8 cellular contexts compared by ENCODE assay signal in genomic region chr7:116582806-116583444, GRCh38. TPM values are rescaled to one million over a fixed set of nuclear protein-coding genes. Genes with fewer than 3 reads are reported as not detected.
A peak's percentile ranks its signal among the peaks of the same experiment; 100 is the strongest.
DNase-seq lines count a peak whose midpoint lies in the region; ATAC-seq, FAIRE-seq and TF ChIP-seq lines count a peak whose summit lies in the region.

No MANE protein-coding gene starts in this region.

- POLR2A ChIA-PET in H1 (lab: Charles Lee; ENCODE audit: partially characterized antibody): no interaction called here

- no peaks in the 10 kb centered on the region for H3K36me3 ChIP-seq in H1 (ENCODE audit: control insufficient read depth in 2 of 4, insufficient read depth in 4 of 4, low read length in 3 of 4)
- H3K36me3 ChIP-seq in smooth muscle cell (ENCODE audit: low read depth): no peaks in the 10 kb centered on the region
- H3K36me3 ChIP-seq in adrenal gland (replicated peaks in 1 of 2): no peaks in the 10 kb centered on the region

- no peak overlapping the region for H3K14ac ChIP-seq in H1 (ENCODE audit: insufficient read length)

- no peak overlapping the region for H3K4ac ChIP-seq in H1 (replicated peaks; ENCODE audit: insufficient read length, low read depth, low read length)

- H3K9me3 ChIP-seq in H1 (ENCODE audit: insufficient read depth in 2 of 2, low read depth in 1 of 2, low read length in 1 of 2) (no peaks in the 10 kb centered on the region), smooth muscle cell (replicated peaks; ENCODE audit: low read depth) (peaks cover 3% of the 10 kb centered on the region), adrenal gland (replicated peaks in 1 of 3) (no peaks in the 10 kb centered on the region)

- H3K9ac ChIP-seq in H1 (replicated peaks in 1 of 4; ENCODE audit: extremely low read depth in 1 of 4, low read depth in 3 of 4, low read length in 3 of 4): no peak overlapping the region
- H3K9ac ChIP-seq in smooth muscle cell (ENCODE audit: low read depth): peak overlapping the region; percentile 34

- H3K23ac ChIP-seq in H1 (ENCODE audit: insufficient read length): no peak overlapping the region

- no peaks in the 10 kb centered on the region for H4K20me1 ChIP-seq in H1 (replicated peaks in 1 of 2; ENCODE audit: control insufficient read depth in 1 of 2, insufficient read depth in 2 of 2, low read length in 2 of 2)
- no peaks in the 10 kb centered on the region for H4K20me1 ChIP-seq in smooth muscle cell (ENCODE audit: low read depth)

- no peak overlapping the region for H2BK20ac ChIP-seq in H1 (ENCODE audit: low read length)

- H4K8ac ChIP-seq in H1 (ENCODE audit: extremely low read depth, insufficient read depth, low read length): no peak overlapping the region

- no peak overlapping the region for H3K18ac ChIP-seq in H1 (ENCODE audit: extremely low read depth, low read length)

- H3K27me3 ChIP-seq in H1 (replicated peaks in 1 of 4; ENCODE audit: control insufficient read depth in 3 of 4, extremely low read depth in 1 of 4, insufficient read depth in 3 of 4, low read length in 3 of 4) (no peaks in the 10 kb centered on the region), smooth muscle cell (ENCODE audit: low read depth) (no peaks in the 10 kb centered on the region), adrenal gland (no peaks in the 10 kb centered on the region)

- no peaks in the 10 kb centered on the region for H3K23me2 ChIP-seq in H1 (ENCODE audit: low read depth, low read length)

- H4K91ac ChIP-seq in H1 (replicated peaks; ENCODE audit: insufficient read length, low read length): no peak overlapping the region

- no peak for TF ChIP-seq CTCF in H1 (IDR thresholded peaks at IDR 0.05; ENCODE audit: control extremely low read depth in 1 of 3, insufficient read depth in 1 of 3, low read depth in 1 of 3, low read length in 3 of 3)
- no peak for TF ChIP-seq CTCF in smooth muscle cell (IDR thresholded peaks at IDR 0.05; ENCODE audit: borderline replicate concordance, insufficient read depth, poor library complexity, severe bottlenecking)
- no peak for TF ChIP-seq CTCF in adrenal gland (IDR thresholded peaks at IDR 0.05)

- H3K27ac ChIP-seq in H1 (ENCODE audit: low read depth, low read length) (no peak overlapping the region), smooth muscle cell (ENCODE audit: low read depth) (peak overlapping the region; percentile 87), adrenal gland (no peak overlapping the region)

- TF ChIP-seq EP300 in H1 (IDR thresholded peaks at IDR 0.05; ENCODE audit: borderline replicate concordance in 1 of 2, low read depth in 2 of 2, low read length in 2 of 2): no peak

- H3K79me2 ChIP-seq in H1 (ENCODE audit: control insufficient read depth in 1 of 2, insufficient read depth in 2 of 2, low read length in 2 of 2): no peaks in the 10 kb centered on the region
- H3K79me2 ChIP-seq in smooth muscle cell (ENCODE audit: low read depth): no peaks in the 10 kb centered on the region

- no peak overlapping the region for H3K56ac ChIP-seq in H1 (replicated peaks; ENCODE audit: insufficient read length, low read depth, low read length)

- ATAC-seq in HG03378 (IDR thresholded peaks at IDR 0.05; ENCODE audit: unreplicated experiment) (peak; percentile 37), GM18858 (IDR thresholded peaks at IDR 0.05; ENCODE audit: unreplicated experiment) (no peak)

- no peak overlapping the region for H2BK5ac ChIP-seq in H1 (ENCODE audit: low read depth, low read length)

- H3K4me1 ChIP-seq in H1 (replicated peaks in 1 of 4; ENCODE audit: control insufficient read depth in 3 of 4, insufficient read depth in 4 of 4, low read length in 3 of 4) (no peaks in the 10 kb centered on the region), smooth muscle cell (ENCODE audit: low read depth) (peaks cover 4% of the 10 kb centered on the region), adrenal gland (replicated peaks in 1 of 2) (no peaks in the 10 kb centered on the region)

- H3K4me3 ChIP-seq in H1 (ENCODE audit: extremely low read depth in 1 of 4, insufficient read depth in 2 of 4, low read depth in 3 of 4, low read length in 4 of 4) (no peak overlapping the region), smooth muscle cell (no peak overlapping the region), adrenal gland (no peak overlapping the region)

- H2BK120ac ChIP-seq in H1 (replicated peaks; ENCODE audit: low read depth, low read length): no peak overlapping the region

- no peak overlapping the region for H2AK5ac ChIP-seq in H1 (ENCODE audit: low read depth, low read length)

- H2BK15ac ChIP-seq in H1 (ENCODE audit: low read length): no peak overlapping the region

- WGBS in H1 (ENCODE audit: extremely low coverage in 1 of 2, insufficient coverage in 1 of 2, insufficient read length in 1 of 2, insufficient replicate concordance in 2 of 2, low coverage in 1 of 2, low lambda C conversion rate in 2 of 2, missing lambda C conversion rate in 1 of 2), 2 experiments: 93% methylated on average over 5 of the region's 5 CpGs; no CpG with 5 or more reads in 1 of the 2 experiments
- 19% methylated on average over 5 of the region's 5 CpGs for WGBS in smooth muscle cell (ENCODE audit: low lambda C conversion rate)
- WGBS in adrenal gland, 4 donors: 63 to 74% (median 68%) methylated on average over 5 of the region's 5 CpGs

- no peak for DNase-seq in GM19239 (ENCODE audit: insufficient read length, low spot score)
- DNase-seq in H1 (ENCODE audit: low read depth in 1 of 2, low spot score in 2 of 2): no peak
- no peak for DNase-seq in smooth muscle cell (lab: John Stamatoyannopoulos, UW; ENCODE audit: unreplicated experiment)
- no peak for DNase-seq in HK-2 (ENCODE audit: unreplicated experiment)
- DNase-seq in kidney tubule cell (ENCODE audit: low spot score): no peak
- no peak for DNase-seq in adrenal gland

- no peak overlapping the region for H2BK12ac ChIP-seq in H1 (ENCODE audit: low read depth, low read length)

- CTCF ChIA-PET in H1 (lab: Charles Lee; ENCODE audit: partially characterized antibody): interaction anchor here (0.9 to 3.0 kb wide), 14 partner anchors 10 to 403 kb away, joined by 3 to 30 read pairs (median 4); no protein-coding TSS in a partner anchor

- H4K5ac ChIP-seq in H1 (ENCODE audit: insufficient read length, low read depth, low read length): no peak overlapping the region

- H3K79me1 ChIP-seq in H1 (ENCODE audit: low read depth, low read length): no peaks in the 10 kb centered on the region

- TF ChIP-seq POLR2A in H1 (IDR thresholded peaks at IDR 0.05; ENCODE audit: control extremely low read depth in 1 of 2, low read depth in 2 of 2, low read length in 2 of 2) (no peak), adrenal gland (IDR thresholded peaks at IDR 0.05) (no peak)

- intact Hi-C loops in adrenal gland (cut with DNase I): no loop called here

- FAIRE-seq in GM19239 (lab: Jason Lieb, UNC) (peak; percentile 33), H1 (lab: Jason Lieb, UNC) (no peak)

- peaks cover 5% of the 10 kb centered on the region for H3F3A ChIP-seq in smooth muscle cell (ENCODE audit: low read depth)

- H2AFZ ChIP-seq in H1 (ENCODE audit: low read length) (peak overlapping the region; percentile 13; the same call in 1 of the 2 replicates), smooth muscle cell (ENCODE audit: low read depth) (peak overlapping the region; percentile 41)

- H3K4me2 ChIP-seq in H1 (ENCODE audit: insufficient read depth in 1 of 2, low read depth in 2 of 2, low read length in 2 of 2): no peak overlapping the region
- H3K4me2 ChIP-seq in smooth muscle cell: peak overlapping the region; percentile 12

- TF ChIP-seq RAD21 in H1 (IDR thresholded peaks at IDR 0.05 in 1 of 2, conservative IDR thresholded peaks at IDR 0.05 in 1 of 2; ENCODE audit: low read depth in 2 of 2, low read length in 2 of 2): no peak

TF ChIP-seq in H1, 55 proteins besides CTCF, POLR2A, EP300 and RAD21:
- TF ChIP-seq FOSL1 (IDR thresholded peaks at IDR 0.05; ENCODE audit: insufficient read depth, low read depth, low read length) (no peak), CTBP2 (IDR thresholded peaks at IDR 0.05; ENCODE audit: borderline replicate concordance, insufficient read depth, insufficient read length, low read length) (no peak), SIX5 (IDR thresholded peaks at IDR 0.05; ENCODE audit: low read depth, low read length) (no peak), KDM1A (IDR thresholded peaks at IDR 0.05; ENCODE audit: borderline replicate concordance, low read length) (no peak), BCL11A (IDR thresholded peaks at IDR 0.05; ENCODE audit: low read depth in 2 of 2, low read length in 2 of 2) (no peak), RNF2 (IDR thresholded peaks at IDR 0.05; ENCODE audit: borderline replicate concordance, low read depth, low read length, missing control alignments, poor library complexity, severe bottlenecking) (no peak), HDAC6 (IDR thresholded peaks at IDR 0.05; ENCODE audit: low read depth, low read length) (no peak), PHF8 (conservative IDR thresholded peaks at IDR 0.05; ENCODE audit: low read depth, low read length) (no peak), ZNF274 (IDR thresholded peaks at IDR 0.05; ENCODE audit: borderline replicate concordance, extremely low read depth, low read length) (no peak), NRF1 (IDR thresholded peaks at IDR 0.05; ENCODE audit: low read depth, low read length) (no peak), EZH2 (IDR thresholded peaks at IDR 0.05; ENCODE audit: low read depth, low read length, severe bottlenecking) (no peak)

RNA-seq across cellular contexts. Expression of gene CAV1, which starts 58.1 kb away (rescaled TPM):
- 21.8 and 22.8 TPM in 2 replicates for total RNA-seq in H1 (2021; fragmentation: NEBNext Ultra II Directional; extraction: Animal tissue kit (Norgen Biotek cat#: 25700))
- 16.3 and 19.2 TPM in 2 replicates for polyA plus RNA-seq in H1 (2011; rRNA removed)
- 13.6 TPM for polyA plus RNA-seq in H1 (2011; cell fraction: cytosol; rRNA removed)
- 11.5 TPM for polyA plus RNA-seq in H1 (2011; cell fraction: nucleus; rRNA removed)
- polyA plus RNA-seq in H1 (2012, experiment 1 of 2): 6.4 to 9.2 TPM (median 7.0 TPM) in 4 replicates
- polyA plus RNA-seq in H1 (2012, experiment 2 of 2): 2.5 TPM
- polyA plus RNA-seq in H1 (2013, experiment 1 of 2): 31.4 TPM
- polyA plus RNA-seq in H1 (2013, experiment 2 of 2): 38.8 TPM
- 22.0 and 22.1 TPM in 2 replicates for polyA minus RNA-seq in H1 (2011; rRNA and poly(A)+ RNA removed)
- polyA minus RNA-seq in H1 (2011; cell fraction: cytosol; rRNA and poly(A)+ RNA removed): 2.6 TPM
- polyA minus RNA-seq in H1 (2011; cell fraction: nucleus; rRNA and poly(A)+ RNA removed): 11.8 TPM
- 63.4 and 84.7 TPM in 2 replicates for total RNA-seq in smooth muscle cell
- 55.8 and 71.9 TPM in 2 replicates for polyA plus RNA-seq in smooth muscle cell
- total RNA-seq in adrenal gland: 10 to 100 TPM in 3 of 8 donors, 1 to 10 TPM in 5; 5.4 to 25.3 (median 9.2) TPM
- polyA plus RNA-seq in adrenal gland: 10 to 100 TPM in 1 of 3 donors, 1 to 10 TPM in 2; 4.0 to 35.4 (median 9.6) TPM
